In the genomic region with DNA sequence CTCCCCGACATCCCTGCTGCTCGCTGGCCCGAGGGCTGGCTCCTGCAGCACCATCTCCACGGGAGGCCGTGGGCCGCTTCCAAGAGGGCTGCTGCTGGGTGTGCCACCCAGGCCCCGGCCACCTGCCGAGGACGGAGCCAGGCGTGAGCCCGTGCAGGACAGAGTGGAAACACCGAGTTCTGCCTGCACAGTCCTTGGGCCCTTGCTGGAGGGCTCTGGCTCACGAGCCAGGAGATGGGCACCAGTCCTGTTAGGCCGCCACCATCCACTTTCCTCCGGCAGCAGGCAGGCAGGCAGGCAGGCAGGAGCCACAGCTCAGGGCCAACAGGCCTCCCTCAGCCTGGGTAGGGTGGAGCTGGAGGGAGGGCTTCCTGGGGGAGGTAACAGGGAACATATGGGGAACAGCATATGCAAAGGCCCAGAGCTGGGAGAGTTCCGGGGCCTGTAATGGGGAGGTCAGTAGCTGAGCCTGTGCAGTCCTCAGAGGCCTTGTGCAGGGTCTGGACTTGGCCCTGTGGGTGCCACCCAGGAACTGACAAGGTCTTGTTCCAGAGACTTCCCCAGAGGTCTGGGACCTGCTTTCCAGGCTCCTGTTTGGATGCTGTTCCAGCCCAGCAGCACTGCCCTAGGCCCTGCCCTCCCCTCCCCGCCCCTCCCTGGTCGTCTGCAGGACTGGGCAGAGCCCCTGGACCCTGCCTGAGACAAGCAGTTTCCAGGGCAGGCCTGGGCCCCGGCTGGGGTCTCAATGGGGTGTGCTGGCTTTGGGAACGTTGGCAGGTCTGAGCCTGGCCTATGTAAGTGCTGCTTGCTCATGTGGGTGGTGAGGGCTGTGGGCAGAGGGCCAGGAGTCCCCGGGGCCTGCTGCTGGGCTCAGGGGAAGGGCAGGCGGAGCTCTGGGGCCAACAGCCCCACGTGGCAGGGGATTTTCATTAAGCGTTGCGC, we compare ENCODE assay signal across 1 cellular context.
TF ChIP-seq lines count a peak whose summit lies in the region.

No MANE protein-coding gene starts in this region.

TF ChIP-seq in H1, 55 proteins besides CTCF, POLR2A, EP300 and RAD21 (continued from another document):
- TF ChIP-seq NRF1 (IDR thresholded peaks at IDR 0.05; ENCODE audit: low read depth, low read length) (no peak), SP4 (IDR thresholded peaks at IDR 0.05; ENCODE audit: low read length) (no peak), SIN3A (conservative IDR thresholded peaks at IDR 0.05 in 1 of 2, IDR thresholded peaks at IDR 0.05 in 1 of 2; ENCODE audit: low read depth in 1 of 2, low read length in 2 of 2) (no peak)
